10 cellular contexts compared by ENCODE assay signal in the genomic region with DNA sequence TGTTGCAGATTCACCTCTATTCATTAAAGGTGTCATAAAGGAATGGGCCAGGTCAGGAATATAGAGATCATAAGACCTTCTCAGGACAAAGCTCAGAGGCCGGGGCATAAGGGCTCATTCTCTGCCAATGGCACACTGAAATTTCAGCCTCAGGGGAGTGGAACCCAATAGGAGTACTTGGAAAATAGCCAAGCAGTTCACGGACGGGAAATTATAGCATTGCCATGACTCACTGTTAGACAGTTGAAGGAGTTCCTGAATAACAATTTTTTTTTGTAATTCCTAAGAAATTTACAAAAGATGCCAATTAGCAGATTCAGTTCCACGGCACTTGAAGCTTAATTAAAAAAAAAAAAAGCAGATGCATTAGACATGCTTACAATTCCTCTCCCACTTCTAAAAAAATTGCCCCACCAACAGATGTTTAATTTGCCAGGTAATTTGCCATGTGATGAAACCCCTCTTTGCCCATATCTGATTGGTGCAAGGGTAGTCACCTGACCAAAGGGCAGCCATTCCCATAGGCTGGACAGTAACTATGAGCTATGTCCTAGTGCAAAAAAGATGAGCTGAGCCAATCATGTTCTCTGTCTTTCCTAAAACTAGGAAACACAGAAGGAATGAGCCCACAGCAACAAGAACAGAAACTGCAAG. TPM values are rescaled to one million over a fixed set of nuclear protein-coding genes. Genes with fewer than 3 reads are reported as not detected.
A peak's percentile ranks its signal among the peaks of the same experiment; 100 is the strongest.
DNase-seq lines count a peak whose midpoint lies in the region; ATAC-seq, FAIRE-seq and TF ChIP-seq lines count a peak whose summit lies in the region.
"Had no signal": no experiment of that assay in that cellular context is flagged by ENCODE, and none has a peak within 500 bp of the region (broad histone marks: within the 10 kb centered on the region; RNA-seq: fewer than 3 reads in every experiment).

No MANE protein-coding gene starts in this region.

- H3K9me3 ChIP-seq in endothelial cell of umbilical vein (replicated peaks; ENCODE audit: control insufficient read depth, insufficient read depth, low read length) (no peaks in the 10 kb centered on the region), HepG2 (ENCODE audit: low read length) (no peaks in the 10 kb centered on the region)

- H4K20me1 ChIP-seq in endothelial cell of umbilical vein (replicated peaks; ENCODE audit: control insufficient read depth, extremely low read depth, insufficient read depth, low read length) (no peaks in the 10 kb centered on the region), HepG2 (ENCODE audit: insufficient read depth, low read length) (no peaks in the 10 kb centered on the region)

- H3K4me2 ChIP-seq in endothelial cell of umbilical vein (ENCODE audit: insufficient read depth, low read length) (peak overlapping the region; percentile 37), HepG2 (ENCODE audit: low read depth, low read length) (no peak overlapping the region)

- no peak overlapping the region for H3K4me3 ChIP-seq in endothelial cell of umbilical vein (replicated peaks in 1 of 3; ENCODE audit: insufficient read depth in 1 of 3, low read depth in 1 of 3, low read length in 3 of 3)
- H3K4me3 ChIP-seq in retinal pigment epithelial cell (ENCODE audit: low read length), result no peak overlapping the region
- H3K4me3 ChIP-seq in HepG2 (replicated peaks in 1 of 3; ENCODE audit: insufficient read depth in 1 of 3, low read depth in 2 of 3, low read length in 3 of 3), result no peak overlapping the region

- ATAC-seq in HG03045 (IDR thresholded peaks at IDR 0.05; ENCODE audit: unreplicated experiment) (no peak), HepG2 (no peak)

- H3K27ac ChIP-seq in endothelial cell of umbilical vein (ENCODE audit: insufficient read depth, low read depth, low read length), result peak overlapping the region; percentile 30
- H3K27ac ChIP-seq in HepG2 (ENCODE audit: extremely low read length, insufficient read depth, low read length), result no peak overlapping the region

- no peak for TF ChIP-seq EP300 in HepG2 (IDR thresholded peaks at IDR 0.05; ENCODE audit: low read depth in 2 of 2, low read length in 2 of 2)
- TF ChIP-seq EP300 in HepG2 (CRISPR knock-in tag; IDR thresholded peaks at IDR 0.05; ENCODE audit: borderline replicate concordance), result no peak

- FAIRE-seq in H54 (lab: Jason Lieb, UNC), result no peak
- peak; percentile 96 for FAIRE-seq in endothelial cell of umbilical vein (lab: Jason Lieb, UNC)
- no peak for FAIRE-seq in HepG2 (lab: Jason Lieb, UNC)
- FAIRE-seq: colon had no signal

- H2AFZ ChIP-seq in endothelial cell of umbilical vein (ENCODE audit: low read depth, low read length) (no peak overlapping the region), HepG2 (ENCODE audit: low read length) (no peak overlapping the region)

- CTCF ChIA-PET in endothelial cell of umbilical vein (lab: Charles Lee), result interaction anchor here (0.8 to 2.7 kb wide), 14 partner anchors 9 to 178 kb away, joined by 3 to 29 read pairs (median 4); no protein-coding TSS in a partner anchor
- CTCF ChIA-PET in HepG2 (lab: Yijun Ruan, JAX; ENCODE audit: low intra/inter-chr PET ratio, low total read pairs), result no interaction called here

- TF ChIP-seq CTCF in endothelial cell of umbilical vein (IDR thresholded peaks at IDR 0.05; ENCODE audit: extremely low read depth in 1 of 2, insufficient read depth in 1 of 2, low read depth in 1 of 2, low read length in 2 of 2) (no peak), retinal pigment epithelial cell (conservative IDR thresholded peaks at IDR 0.05; ENCODE audit: low read depth, low read length) (no peak), HepG2 (CRISPR knock-in tag; IDR thresholded peaks at IDR 0.05) (no peak)

- peaks cover 15% of the 10 kb centered on the region for H3K4me1 ChIP-seq in endothelial cell of umbilical vein (ENCODE audit: control insufficient read depth, extremely low read depth, insufficient read depth, low read length)
- no peaks in the 10 kb centered on the region for H3K4me1 ChIP-seq in HepG2 (ENCODE audit: insufficient read depth, low read length)

- dilution Hi-C loops in endothelial cell of umbilical vein (cut with MboI; ENCODE audit: extremely low pct_ligation_motif_present, low sequenced_read_pairs), result no loop called here

- H3K27me3 ChIP-seq in endothelial cell of umbilical vein (ENCODE audit: control insufficient read depth in 2 of 2, insufficient read depth in 2 of 2, low read length in 2 of 2) (no peaks in the 10 kb centered on the region), HepG2 (ENCODE audit: control insufficient read depth in 1 of 2, insufficient read depth in 2 of 2, low read length in 2 of 2) (0 out of 5 replicates have a peak, but pooled peaks cover 0 to 5% of the 10 kb centered on the region in 2 experiments)

- POLR2A ChIA-PET in endothelial cell of umbilical vein (lab: Charles Lee) (interaction anchor here (0.7 to 1.6 kb wide), 4 partner anchors 8 to 440 kb away, joined by 3 read pairs; no protein-coding TSS in a partner anchor), HepG2 (lab: Yijun Ruan, JAX) (no interaction called here)

- H3K9me1 ChIP-seq in endothelial cell of umbilical vein (replicated peaks; ENCODE audit: control insufficient read depth, extremely low read depth, insufficient read depth, low read length), result no peaks in the 10 kb centered on the region

- no peak overlapping the region for H3K9ac ChIP-seq in endothelial cell of umbilical vein (replicated peaks; ENCODE audit: extremely low read depth, insufficient read depth, low read length)
- H3K9ac ChIP-seq in HepG2 (ENCODE audit: insufficient read depth, low read depth, low read length), result no peak overlapping the region

- H3K36me3 ChIP-seq in endothelial cell of umbilical vein (ENCODE audit: control insufficient read depth in 2 of 2, extremely low read depth in 1 of 2, insufficient read depth in 2 of 2, low read length in 2 of 2) (no peaks in the 10 kb centered on the region), HepG2 (replicated peaks in 1 of 2; ENCODE audit: control insufficient read depth in 1 of 2, insufficient read depth in 2 of 2, low read length in 2 of 2) (no peaks in the 10 kb centered on the region)

- intact Hi-C loops in endothelial cell of umbilical vein (cut with micrococcal nuclease) (loop anchor here (2.0 kb wide), 1 partner anchor 74 kb away; no protein-coding TSS in a partner anchor), HepG2 (cut with micrococcal nuclease; ENCODE audit: unreplicated experiment) (no loop called here)

- no peak for TF ChIP-seq RAD21 in HepG2 (CRISPR knock-in tag; IDR thresholded peaks at IDR 0.05)

- no peak for TF ChIP-seq POLR2A in H54 (IDR thresholded peaks at IDR 0.05; ENCODE audit: low read depth, low read length)
- no peak for TF ChIP-seq POLR2A in endothelial cell of umbilical vein (IDR thresholded peaks at IDR 0.05; ENCODE audit: low read depth, low read length)
- no peak for TF ChIP-seq POLR2A in HepG2 (IDR thresholded peaks at IDR 0.05; ENCODE audit: insufficient read depth in 1 of 2, low read depth in 2 of 2, low read length in 2 of 2)

- BruUV-seq in endothelial cell of umbilical vein (replicated peaks; lab: Mats Ljungman, UMichigan), result no TSS peak
- no TSS peak for BruUV-seq in HepG2 (replicated peaks; lab: Mats Ljungman, UMichigan)

- H3K79me2 ChIP-seq in endothelial cell of umbilical vein (ENCODE audit: control insufficient read depth, insufficient read depth, low read length) (no peaks in the 10 kb centered on the region), HepG2 (ENCODE audit: insufficient read depth, low read length) (no peaks in the 10 kb centered on the region)

- in situ Hi-C loops in HepG2 (cut with HindIII; ENCODE audit: extremely low pct_ligation_motif_present, low pct_unique_long_range_greater_than_20kb), result no loop called here

- peak; percentile 33 for DNase-seq in H54 (ENCODE audit: insufficient read length, low spot score)
- DNase-seq in NCI-H446 treated with DMSO at 0.1 percent for 48 hours (lab: John Stamatoyannopoulos, UW), result peak; percentile 87
- peak; percentile 96 for DNase-seq in endothelial cell of umbilical vein (ENCODE audit: low read depth, low spot score)
- peak; percentile 78 for DNase-seq in retinal pigment epithelial cell (ENCODE audit: low read depth)
- no peak for DNase-seq in activated CD8-positive, alpha-beta memory T cell treated with anti-CD3 and anti-CD28 coated beads for 24 hours
- DNase-seq in stimulated activated CD4-positive, alpha-beta T cell treated with anti-CD3 and anti-CD28 coated beads, Interleukin-4, amount 100 ng/mL, for 1 hour, result no peak
- DNase-seq in HepG2 (ENCODE audit: low spot score), result no peak
- DNase-seq: retina had no signal

- WGBS in HepG2 (ENCODE audit: low lambda C conversion rate), result 13% methylated on average over 4 of the region's 4 CpGs

RNA-seq across cellular contexts. Expression of gene PTCD2, which starts 58.6 kb away (rescaled TPM):
- total RNA-seq in endothelial cell of umbilical vein, result 6.2 and 6.7 TPM in 2 replicates
- 4.1 and 4.3 TPM in 2 replicates for polyA plus RNA-seq in endothelial cell of umbilical vein
- polyA plus RNA-seq in endothelial cell of umbilical vein (2011; cell fraction: cytosol; rRNA removed), result 5.0 and 5.2 TPM in 2 replicates
- 9.5 and 11.7 TPM in 2 replicates for polyA plus RNA-seq in endothelial cell of umbilical vein (2011; cell fraction: nucleus; rRNA removed)
- polyA plus RNA-seq in endothelial cell of umbilical vein (2012), result 6.0 and 7.7 TPM in 2 replicates
- polyA minus RNA-seq in endothelial cell of umbilical vein, result 4.6 and 7.2 TPM in 2 replicates
- polyA minus RNA-seq in endothelial cell of umbilical vein (2011; cell fraction: cytosol; rRNA and poly(A)+ RNA removed), result 8.9 TPM
- 4.7 and 7.7 TPM in 2 replicates for polyA minus RNA-seq in endothelial cell of umbilical vein (2011; cell fraction: nucleus; rRNA and poly(A)+ RNA removed)
- total RNA-seq in HepG2 (2016; rRNA removed; fragmentation: Illumina TruSeq; extraction: Trizol), result 6.4 and 7.0 TPM in 2 replicates
- total RNA-seq in HepG2 (2016; cell fraction: cytosol; rRNA removed; fragmentation: Illumina TruSeq; extraction: Trizol; ENCODE audit: low read depth), result 1.2 and 1.8 TPM in 2 replicates
- total RNA-seq in HepG2 (2016; cell fraction: insoluble cytoplasmic fraction; rRNA removed; fragmentation: Illumina TruSeq; extraction: Trizol), result 7.0 and 9.2 TPM in 2 replicates
- 3.4 TPM in 2 replicates for total RNA-seq in HepG2 (2016; cell fraction: membrane; rRNA removed; fragmentation: Illumina TruSeq; extraction: Trizol)
- 11.4 and 14.2 TPM in 2 replicates for total RNA-seq in HepG2 (2016; cell fraction: nucleus; rRNA removed; fragmentation: Illumina TruSeq; extraction: Trizol)
- 5.3 and 5.5 TPM in 2 replicates for polyA plus RNA-seq in HepG2 (2011; rRNA removed)
- 2.2 and 3.7 TPM in 2 replicates for polyA plus RNA-seq in HepG2 (2011; cell fraction: cytosol; rRNA removed)
- polyA plus RNA-seq in HepG2 (2011; cell fraction: nucleus; rRNA removed), result 9.0 and 11.4 TPM in 2 replicates
- 3.9 and 4.5 TPM in 2 replicates for polyA plus RNA-seq in HepG2 (2012)
- polyA plus RNA-seq in HepG2 (2016; cell fraction: cytosol; fragmentation: Illumina TruSeq; extraction: Trizol; ENCODE audit: low read depth), result 0.70 and 0.74 TPM in 2 replicates
- 8.3 and 9.4 TPM in 2 replicates for polyA plus RNA-seq in HepG2 (2016; cell fraction: insoluble cytoplasmic fraction; fragmentation: Illumina TruSeq; extraction: Trizol; ENCODE audit: low read depth)
- 1.6 and 2.1 TPM in 2 replicates for polyA plus RNA-seq in HepG2 (2016; cell fraction: membrane; fragmentation: Illumina TruSeq; extraction: Trizol; ENCODE audit: low read depth)
- 13.3 and 14.0 TPM in 2 replicates for polyA plus RNA-seq in HepG2 (2016; cell fraction: nucleus; fragmentation: Illumina TruSeq; extraction: Trizol; ENCODE audit: insufficient read depth, low read depth)
- polyA minus RNA-seq in HepG2 (2011; rRNA and poly(A)+ RNA removed; ENCODE audit: low replicate concordance), result 6.7 and 16.5 TPM in 2 replicates
- polyA minus RNA-seq in HepG2 (2011; cell fraction: cytosol; rRNA and poly(A)+ RNA removed), result 2.5 and 3.2 TPM in 2 replicates
- 19.2 and 20.8 TPM in 2 replicates for polyA minus RNA-seq in HepG2 (2011; cell fraction: nucleus; rRNA and poly(A)+ RNA removed)

RNA-seq across cellular contexts. Expression of gene MRPS27, which starts 58.7 kb away (rescaled TPM):
- 58.0 and 67.1 TPM in 2 replicates for total RNA-seq in endothelial cell of umbilical vein
- 52.3 and 56.0 TPM in 2 replicates for polyA plus RNA-seq in endothelial cell of umbilical vein
- polyA plus RNA-seq in endothelial cell of umbilical vein (2011; cell fraction: cytosol; rRNA removed), result 60.4 and 61.2 TPM in 2 replicates
- polyA plus RNA-seq in endothelial cell of umbilical vein (2011; cell fraction: nucleus; rRNA removed), result 55.9 and 69.8 TPM in 2 replicates
- polyA plus RNA-seq in endothelial cell of umbilical vein (2012), result 36.8 and 50.1 TPM in 2 replicates
- polyA minus RNA-seq in endothelial cell of umbilical vein, result 65.2 and 132 TPM in 2 replicates
- polyA minus RNA-seq in endothelial cell of umbilical vein (2011; cell fraction: cytosol; rRNA and poly(A)+ RNA removed), result 99.1 TPM
- 54.7 and 79.2 TPM in 2 replicates for polyA minus RNA-seq in endothelial cell of umbilical vein (2011; cell fraction: nucleus; rRNA and poly(A)+ RNA removed)
- total RNA-seq in HepG2 (2016; rRNA removed; fragmentation: Illumina TruSeq; extraction: Trizol), result 115 and 139 TPM in 2 replicates
- total RNA-seq in HepG2 (2016; cell fraction: cytosol; rRNA removed; fragmentation: Illumina TruSeq; extraction: Trizol; ENCODE audit: low read depth), result 17.5 and 21.2 TPM in 2 replicates
- total RNA-seq in HepG2 (2016; cell fraction: insoluble cytoplasmic fraction; rRNA removed; fragmentation: Illumina TruSeq; extraction: Trizol), result 116 and 136 TPM in 2 replicates
- 84.2 and 94.1 TPM in 2 replicates for total RNA-seq in HepG2 (2016; cell fraction: membrane; rRNA removed; fragmentation: Illumina TruSeq; extraction: Trizol)
- total RNA-seq in HepG2 (2016; cell fraction: nucleus; rRNA removed; fragmentation: Illumina TruSeq; extraction: Trizol), result 105 and 107 TPM in 2 replicates
- polyA plus RNA-seq in HepG2 (2011; rRNA removed), result 69.9 and 71.8 TPM in 2 replicates
- polyA plus RNA-seq in HepG2 (2011; cell fraction: cytosol; rRNA removed), result 61.9 and 69.4 TPM in 2 replicates
- polyA plus RNA-seq in HepG2 (2011; cell fraction: nucleus; rRNA removed), result 35.6 and 40.4 TPM in 2 replicates
- 50.1 and 50.6 TPM in 2 replicates for polyA plus RNA-seq in HepG2 (2012)
- 15.3 and 16.9 TPM in 2 replicates for polyA plus RNA-seq in HepG2 (2016; cell fraction: cytosol; fragmentation: Illumina TruSeq; extraction: Trizol; ENCODE audit: low read depth)
- 115 and 117 TPM in 2 replicates for polyA plus RNA-seq in HepG2 (2016; cell fraction: insoluble cytoplasmic fraction; fragmentation: Illumina TruSeq; extraction: Trizol; ENCODE audit: low read depth)
- 55.5 and 63.7 TPM in 2 replicates for polyA plus RNA-seq in HepG2 (2016; cell fraction: membrane; fragmentation: Illumina TruSeq; extraction: Trizol; ENCODE audit: low read depth)
- polyA plus RNA-seq in HepG2 (2016; cell fraction: nucleus; fragmentation: Illumina TruSeq; extraction: Trizol; ENCODE audit: insufficient read depth, low read depth), result 77.0 and 147 TPM in 2 replicates
- polyA minus RNA-seq in HepG2 (2011; rRNA and poly(A)+ RNA removed; ENCODE audit: low replicate concordance), result 215 and 246 TPM in 2 replicates
- 76.1 and 103 TPM in 2 replicates for polyA minus RNA-seq in HepG2 (2011; cell fraction: cytosol; rRNA and poly(A)+ RNA removed)
- 93.1 and 114 TPM in 2 replicates for polyA minus RNA-seq in HepG2 (2011; cell fraction: nucleus; rRNA and poly(A)+ RNA removed)

Comparison
In these comparisons a context has a peak if more than half of its experiments do, and no peak if none do; other contexts are left out.
1. DNase-seq: peak in H54 (single experiment), NCI-H446 treated with DMSO at 0.1 percent for 48 hours (single experiment), endothelial cell of umbilical vein (single experiment) and retinal pigment epithelial cell (single experiment); none in activated CD8-positive, alpha-beta memory T cell treated with anti-CD3 and anti-CD28 coated beads for 24 hours (single experiment), stimulated activated CD4-positive, alpha-beta T cell treated with anti-CD3 and anti-CD28 coated beads, Interleukin-4, amount 100 ng/mL, for 1 hour (single experiment) and HepG2 (single experiment).